Comparison of ENCODE assay signal across 1 cellular context in genomic region chr1:183149273-183149672, GRCh38.
TF ChIP-seq lines count a peak whose summit lies in the region.

No MANE protein-coding gene starts in this region.

TF ChIP-seq in HepG2, 621 proteins besides CTCF, POLR2A, EP300 and RAD21:
- no peak for TF ChIP-seq ETV6 (CRISPR knock-in tag; conservative IDR thresholded peaks at IDR 0.05)
- no peak for TF ChIP-seq SNAPC4 (CRISPR knock-in tag; IDR thresholded peaks at IDR 0.05)
- TF ChIP-seq NFKB2 (CRISPR knock-in tag; IDR thresholded peaks at IDR 0.05; ENCODE audit: borderline replicate concordance) = no peak
- TF ChIP-seq ZNF383 (CRISPR knock-in tag; IDR thresholded peaks at IDR 0.05; ENCODE audit: borderline replicate concordance) = no peak
- TF ChIP-seq, protein P1, sequence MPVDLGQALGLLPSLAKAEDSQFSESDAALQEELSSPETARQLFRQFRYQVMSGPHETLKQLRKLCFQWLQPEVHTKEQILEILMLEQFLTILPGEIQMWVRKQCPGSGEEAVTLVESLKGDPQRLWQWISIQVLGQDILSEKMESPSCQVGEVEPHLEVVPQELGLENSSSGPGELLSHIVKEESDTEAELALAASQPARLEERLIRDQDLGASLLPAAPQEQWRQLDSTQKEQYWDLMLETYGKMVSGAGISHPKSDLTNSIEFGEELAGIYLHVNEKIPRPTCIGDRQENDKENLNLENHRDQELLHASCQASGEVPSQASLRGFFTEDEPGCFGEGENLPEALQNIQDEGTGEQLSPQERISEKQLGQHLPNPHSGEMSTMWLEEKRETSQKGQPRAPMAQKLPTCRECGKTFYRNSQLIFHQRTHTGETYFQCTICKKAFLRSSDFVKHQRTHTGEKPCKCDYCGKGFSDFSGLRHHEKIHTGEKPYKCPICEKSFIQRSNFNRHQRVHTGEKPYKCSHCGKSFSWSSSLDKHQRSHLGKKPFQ (CRISPR knock-in tag; IDR thresholded peaks at IDR 0.05; ENCODE audit: insufficient replicate concordance) = no peak
- TF ChIP-seq PRMT3 (CRISPR knock-in tag; IDR thresholded peaks at IDR 0.05; ENCODE audit: borderline replicate concordance, low read depth) = no peak
- TF ChIP-seq REPIN1 (CRISPR knock-in tag; IDR thresholded peaks at IDR 0.05; ENCODE audit: borderline replicate concordance, low read depth) = no peak
- TF ChIP-seq, protein P2, sequence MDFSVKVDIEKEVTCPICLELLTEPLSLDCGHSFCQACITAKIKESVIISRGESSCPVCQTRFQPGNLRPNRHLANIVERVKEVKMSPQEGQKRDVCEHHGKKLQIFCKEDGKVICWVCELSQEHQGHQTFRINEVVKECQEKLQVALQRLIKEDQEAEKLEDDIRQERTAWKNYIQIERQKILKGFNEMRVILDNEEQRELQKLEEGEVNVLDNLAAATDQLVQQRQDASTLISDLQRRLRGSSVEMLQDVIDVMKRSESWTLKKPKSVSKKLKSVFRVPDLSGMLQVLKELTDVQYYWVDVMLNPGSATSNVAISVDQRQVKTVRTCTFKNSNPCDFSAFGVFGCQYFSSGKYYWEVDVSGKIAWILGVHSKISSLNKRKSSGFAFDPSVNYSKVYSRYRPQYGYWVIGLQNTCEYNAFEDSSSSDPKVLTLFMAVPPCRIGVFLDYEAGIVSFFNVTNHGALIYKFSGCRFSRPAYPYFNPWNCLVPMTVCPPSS (IDR thresholded peaks at IDR 0.05) = no peak
- TF ChIP-seq, protein P3, sequence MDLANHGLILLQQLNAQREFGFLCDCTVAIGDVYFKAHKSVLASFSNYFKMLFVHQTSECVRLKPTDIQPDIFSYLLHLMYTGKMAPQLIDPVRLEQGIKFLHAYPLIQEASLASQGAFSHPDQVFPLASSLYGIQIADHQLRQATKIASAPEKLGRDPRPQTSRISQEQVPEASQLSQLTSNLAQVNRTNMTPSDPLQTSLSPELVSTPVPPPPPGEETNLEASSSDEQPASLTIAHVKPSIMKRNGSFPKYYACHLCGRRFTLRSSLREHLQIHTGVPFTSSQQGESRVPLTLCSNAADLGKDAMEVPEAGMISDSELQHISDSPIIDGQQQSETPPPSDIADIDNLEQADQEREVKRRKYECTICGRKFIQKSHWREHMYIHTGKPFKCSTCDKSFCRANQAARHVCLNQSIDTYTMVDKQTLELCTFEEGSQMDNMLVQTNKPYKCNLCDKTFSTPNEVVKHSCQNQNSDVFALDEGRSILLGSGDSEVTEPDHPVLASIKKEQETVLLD (CRISPR knock-in tag; IDR thresholded peaks at IDR 0.05; ENCODE audit: low read depth) = no peak
- TF ChIP-seq SKI (IDR thresholded peaks at IDR 0.05; ENCODE audit: partially characterized antibody) = no peak
- no peak for TF ChIP-seq ZNF879 (CRISPR knock-in tag; IDR thresholded peaks at IDR 0.05)
- no peak for TF ChIP-seq HIVEP1 (CRISPR knock-in tag; IDR thresholded peaks at IDR 0.05)
- no peak for TF ChIP-seq ZNF781 (CRISPR knock-in tag; IDR thresholded peaks at IDR 0.05; ENCODE audit: borderline replicate concordance, not compliant biosample characterization)
- TF ChIP-seq ZNF207 (IDR thresholded peaks at IDR 0.05; ENCODE audit: borderline replicate concordance) = no peak
- no peak for TF ChIP-seq PAWR (CRISPR knock-in tag; IDR thresholded peaks at IDR 0.05; ENCODE audit: borderline replicate concordance)
- TF ChIP-seq PRDM15 (CRISPR knock-in tag; IDR thresholded peaks at IDR 0.05) = no peak
- TF ChIP-seq RARA (CRISPR knock-in tag; IDR thresholded peaks at IDR 0.05) = no peak
- TF ChIP-seq ZNF552 (CRISPR knock-in tag; IDR thresholded peaks at IDR 0.05; ENCODE audit: borderline replicate concordance) = no peak
- no peak for TF ChIP-seq NR1H2 (CRISPR knock-in tag; IDR thresholded peaks at IDR 0.05; ENCODE audit: borderline replicate concordance, low read depth)
- TF ChIP-seq WIZ (CRISPR knock-in tag; IDR thresholded peaks at IDR 0.05) = no peak
